Comparison of ENCODE assay signal across 12 cellular contexts in the genomic region with DNA sequence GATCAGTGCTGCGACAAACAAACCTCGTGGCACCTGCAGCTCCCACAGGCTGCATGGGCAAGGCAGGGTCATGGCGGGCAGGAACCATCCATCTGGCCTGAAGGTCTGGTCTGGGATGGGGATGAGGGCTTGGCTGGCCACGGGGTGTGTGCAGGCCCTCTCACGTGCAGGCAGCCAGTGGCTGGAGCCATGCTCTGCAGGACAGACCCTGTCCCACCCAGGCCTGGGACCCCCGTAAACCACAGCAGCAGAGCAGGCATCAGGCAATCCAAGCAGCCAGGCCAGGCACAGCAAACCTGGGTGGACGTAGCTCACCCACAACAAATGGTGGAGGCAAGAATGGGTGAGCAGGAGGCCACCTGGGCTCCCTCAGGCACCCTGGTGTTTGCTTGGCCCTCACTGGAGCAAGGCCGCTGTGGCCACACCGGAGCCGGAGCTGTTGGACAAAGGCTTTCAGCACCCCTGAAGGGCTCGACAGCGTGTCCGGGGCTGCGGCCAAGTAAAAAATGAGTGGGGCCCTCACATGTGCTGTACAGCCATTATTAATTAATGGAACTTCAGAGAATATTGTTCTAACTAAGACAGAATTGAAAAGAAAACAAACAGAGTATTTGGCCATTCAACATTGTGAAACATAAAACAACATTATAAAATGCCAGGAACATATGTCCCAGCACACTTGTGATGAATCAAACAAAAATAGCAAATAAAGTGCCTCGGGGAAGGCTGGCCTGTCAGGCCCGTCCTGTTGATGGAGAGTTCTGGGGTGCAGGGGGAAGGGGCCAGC. TPM values are rescaled to one million over a fixed set of nuclear protein-coding genes. Genes with fewer than 3 reads are reported as not detected.
DNase-seq lines count a peak whose midpoint lies in the region; ATAC-seq and TF ChIP-seq lines count a peak whose summit lies in the region.
"Had no signal": no experiment of that assay in that cellular context is flagged by ENCODE, and none has a peak within 500 bp of the region (broad histone marks: within the 10 kb centered on the region; RNA-seq: fewer than 3 reads in every experiment).

No MANE protein-coding gene starts in this region.

- no peaks in the 10 kb centered on the region for H3K36me3 Mint-ChIP-seq in mesothelial cell of epicardium
- H3K36me3 Mint-ChIP-seq in stimulated activated effector memory CD8-positive, alpha-beta T cell treated with anti-CD3 and anti-CD28 coated beads, Interleukin-12 subunit alpha, Interleukin-12 subunit beta, amount 100 ng/mL, for 72 hours, result no peaks in the 10 kb centered on the region
- H3K36me3 Mint-ChIP-seq: T-cell had no signal

- no peak overlapping the region for H2AFZ ChIP-seq in GM23248

- peaks cover 2% of the 10 kb centered on the region for H3K27me3 Mint-ChIP-seq in mesothelial cell of epicardium (ENCODE audit: low read depth)
- H3K27me3 Mint-ChIP-seq: activated CD8-positive, alpha-beta T cell treated with anti-CD3 and anti-CD28 coated beads for 36 hours; T-cell had no signal

- no peaks in the 10 kb centered on the region for H3K27me3 ChIP-seq in GM23248 (replicated peaks; ENCODE audit: insufficient read depth)

- no peak for ATAC-seq in stimulated activated effector memory CD8-positive, alpha-beta T cell treated with anti-CD3 and anti-CD28 coated beads, Interleukin-12 subunit alpha, Interleukin-12 subunit beta, amount 100 ng/mL, for 72 hours
- no peak for ATAC-seq in HG03095 (IDR thresholded peaks at IDR 0.05; ENCODE audit: unreplicated experiment)
- ATAC-seq: activated CD8-positive, alpha-beta T cell treated with anti-CD3 and anti-CD28 coated beads for 36 hours; T-cell had no signal

- TF ChIP-seq CTCF in AG09319 (IDR thresholded peaks at IDR 0.05; ENCODE audit: low read depth, low read length) (no peak), mesothelial cell of epicardium (IDR thresholded peaks at IDR 0.05; ENCODE audit: unreplicated experiment) (no peak), GM13976 (IDR thresholded peaks at IDR 0.05; ENCODE audit: borderline replicate concordance, control extremely low read depth, extremely low read depth, insufficient read depth, missing control alignments) (no peak)

- peak overlapping the region; percentile 54 for H3K4me2 ChIP-seq in GM23248 (ENCODE audit: unreplicated experiment)

- no peaks in the 10 kb centered on the region for H4K20me1 ChIP-seq in GM23248 (ENCODE audit: insufficient read depth)

- WGBS in GM23248 (ENCODE audit: low coverage in 1 of 2, low lambda C conversion rate in 2 of 2, missing lambda C conversion rate in 2 of 2), 2 experiments, result 63 to 65% methylated on average over 16 of the region's 16 CpGs

- peak overlapping the region; percentile 41 for H3K9ac ChIP-seq in GM23248

- peaks cover 34% of the 10 kb centered on the region for H3K4me1 Mint-ChIP-seq in mesothelial cell of epicardium
- H3K4me1 Mint-ChIP-seq in stimulated activated effector memory CD8-positive, alpha-beta T cell treated with anti-CD3 and anti-CD28 coated beads, Interleukin-12 subunit alpha, Interleukin-12 subunit beta, amount 100 ng/mL, for 72 hours, result no peaks in the 10 kb centered on the region

- no peaks in the 10 kb centered on the region for H3K9me2 ChIP-seq in GM23248 (ENCODE audit: insufficient read depth)

- peaks cover 13% of the 10 kb centered on the region for H3F3A ChIP-seq in GM23248 (ENCODE audit: insufficient read depth)

- DNase-seq in AG09319 (ENCODE audit: extremely low read depth, low read depth) (peak; percentile 29), GM23248 (peak; percentile 44), dedifferentiated amniotic fluid mesenchymal stem cell (ENCODE audit: extremely low spot score) (peak; percentile 20), mesothelial cell of epicardium (ENCODE audit: low spot score in 2 of 2, unreplicated experiment in 2 of 2) (peak in 1 of 2 experiments; percentile 16), GM13976 (ENCODE audit: low spot score) (no peak), NCI-H2081 (lab: John Stamatoyannopoulos, UW) (no peak)
- DNase-seq in stimulated activated effector memory CD8-positive, alpha-beta T cell treated with anti-CD3 and anti-CD28 coated beads, Interleukin-12 subunit alpha, Interleukin-12 subunit beta, amount 100 ng/mL, for 72 hours (ENCODE audit: low spot score in 2 of 2), result no peak
- DNase-seq: NCI-H1417, NCI-H82 had no signal

- peak overlapping the region; percentile 69 for H3K27ac Mint-ChIP-seq in mesothelial cell of epicardium
- no peak overlapping the region for H3K27ac Mint-ChIP-seq in stimulated activated effector memory CD8-positive, alpha-beta T cell treated with anti-CD3 and anti-CD28 coated beads, Interleukin-12 subunit alpha, Interleukin-12 subunit beta, amount 100 ng/mL, for 72 hours
- H3K27ac Mint-ChIP-seq: activated CD8-positive, alpha-beta T cell treated with anti-CD3 and anti-CD28 coated beads for 36 hours; T-cell had no signal

- in situ Hi-C loops in GM23248 (cut with MboI) (no loop called here), GM13976 (cut with MboI; ENCODE audit: low sequenced_read_pairs, unreplicated experiment) (no loop called here)

- no peaks in the 10 kb centered on the region for H3K9me3 ChIP-seq in GM23248 (ENCODE audit: low read depth)

- H3K36me3 ChIP-seq in GM23248 (ENCODE audit: low read depth), result no peaks in the 10 kb centered on the region

- H3K4me3 Mint-ChIP-seq in mesothelial cell of epicardium, result no peak overlapping the region
- no peak overlapping the region for H3K4me3 Mint-ChIP-seq in stimulated activated effector memory CD8-positive, alpha-beta T cell treated with anti-CD3 and anti-CD28 coated beads, Interleukin-12 subunit alpha, Interleukin-12 subunit beta, amount 100 ng/mL, for 72 hours
- H3K4me3 Mint-ChIP-seq: activated CD8-positive, alpha-beta T cell treated with anti-CD3 and anti-CD28 coated beads for 36 hours; T-cell had no signal

- H3K4me1 ChIP-seq in GM23248 (ENCODE audit: insufficient read depth), result peaks cover 42% of the 10 kb centered on the region

- 0 out of 2 replicates have a peak overlapping the region, but pooled peaks have one; percentile 12 for H3K4me3 ChIP-seq in GM23248

- peak overlapping the region; percentile 8; the same call in 1 of the 2 replicates for H3K27ac ChIP-seq in GM23248

- no peaks in the 10 kb centered on the region for H3K9me3 Mint-ChIP-seq in mesothelial cell of epicardium
- no peaks in the 10 kb centered on the region for H3K9me3 Mint-ChIP-seq in stimulated activated effector memory CD8-positive, alpha-beta T cell treated with anti-CD3 and anti-CD28 coated beads, Interleukin-12 subunit alpha, Interleukin-12 subunit beta, amount 100 ng/mL, for 72 hours
- H3K9me3 Mint-ChIP-seq: activated CD8-positive, alpha-beta T cell treated with anti-CD3 and anti-CD28 coated beads for 36 hours; T-cell had no signal

- 0 out of 2 replicates have a peak, but pooled peaks cover 12% of the 10 kb centered on the region for H3K79me2 ChIP-seq in GM23248 (ENCODE audit: insufficient read depth)

RNA-seq across cellular contexts. Expression of gene GNB1L, which starts 24.0 kb away (rescaled TPM):
- total RNA-seq in GM23248 (2014; rRNA removed; shearing (Covaris generic)), result 16.5 and 22.5 TPM in 2 replicates
- 13.6 and 14.3 TPM in 2 replicates for polyA plus RNA-seq in GM23248 (2016; fragmentation: Nextera tagmentation; extraction: Ambion mirVana)
- total RNA-seq in mesothelial cell of epicardium, result 9.0 to 9.9 TPM (median 9.8 TPM) in 3 replicates

RNA-seq across cellular contexts. Expression of gene RTL10, which starts 24.0 kb away (rescaled TPM):
- total RNA-seq in GM23248 (2014; rRNA removed; shearing (Covaris generic)), result 11.9 and 14.2 TPM in 2 replicates
- 22.8 and 23.8 TPM in 2 replicates for polyA plus RNA-seq in GM23248 (2016; fragmentation: Nextera tagmentation; extraction: Ambion mirVana)
- 32.2 to 35.1 TPM (median 34.3 TPM) in 3 replicates for total RNA-seq in mesothelial cell of epicardium

Comparison
In these comparisons a context has a peak if more than half of its experiments do, and no peak if none do; other contexts are left out.
1. DNase-seq: peak in AG09319 (single experiment), GM23248 (single experiment) and dedifferentiated amniotic fluid mesenchymal stem cell (single experiment); none in GM13976 (single experiment), stimulated activated effector memory CD8-positive, alpha-beta T cell treated with anti-CD3 and anti-CD28 coated beads, Interleukin-12 subunit alpha, Interleukin-12 subunit beta, amount 100 ng/mL, for 72 hours (0 of 2) and NCI-H2081 (0 of 2).